19 cellular contexts compared by ENCODE assay signal in genomic region chr7:16677978-16678494, GRCh38. TPM values are rescaled to one million over a fixed set of nuclear protein-coding genes. Genes with fewer than 3 reads are reported as not detected.
A peak's percentile ranks its signal among the peaks of the same experiment; 100 is the strongest.
DNase-seq lines count a peak whose midpoint lies in the region; ATAC-seq and TF ChIP-seq lines count a peak whose summit lies in the region.
"Had no signal": no experiment of that assay in that cellular context is flagged by ENCODE, and none has a peak within 500 bp of the region (broad histone marks: within the 10 kb centered on the region; RNA-seq: fewer than 3 reads in every experiment).

No MANE protein-coding gene starts in this region.

- TF ChIP-seq CTCF in esophagus muscularis mucosa (IDR thresholded peaks at IDR 0.05), result no peak

- peak overlapping the region; percentile 35 for H4K91ac ChIP-seq in trophoblast cell (ENCODE audit: low read depth, low read length)

- no peak overlapping the region for H2AFZ ChIP-seq in trophoblast cell (ENCODE audit: insufficient read depth, low read length, poor library complexity)

- H3K18ac ChIP-seq in trophoblast cell (ENCODE audit: low read length), result no peak overlapping the region

- no peak overlapping the region for H3K9ac ChIP-seq in trophoblast cell (ENCODE audit: low read length)
- H3K9ac ChIP-seq: BLaER1 treated with 17β-estradiol and CSF1 and Interleukin-3, amounts not matched to agents 10 nM and 100 nM had no signal

- H4K8ac ChIP-seq in trophoblast cell (ENCODE audit: low read depth, low read length), result peak overlapping the region; percentile 35

- H3K27me3 ChIP-seq in trophoblast cell (ENCODE audit: insufficient read depth, low read length), result no peaks in the 10 kb centered on the region
- H3K27me3 ChIP-seq in esophagus muscularis mucosa, result no peaks in the 10 kb centered on the region
- H3K27me3 ChIP-seq: BLaER1 treated with 17β-estradiol and CSF1 and Interleukin-3, amounts not matched to agents 10 nM and 100 nM had no signal

- no CpG with 5 or more reads among the region's 12 CpGs for WGBS in trophoblast cell (ENCODE audit: extremely low coverage, insufficient coverage, insufficient read length)
- 86% methylated on average over 12 of the region's 12 CpGs for WGBS in esophagus muscularis mucosa

- peak; percentile 6 for DNase-seq in NCI-H2227 (lab: John Stamatoyannopoulos, UW; ENCODE audit: unreplicated experiment)
- no peak for DNase-seq in NCI-H2227 treated with DMSO at 0.1 percent for 48 hours (lab: John Stamatoyannopoulos, UW)
- peak in 1 of 2 donors; percentile 42 for DNase-seq in left colon
- peak in 1 of 2 donors; percentile 32 for DNase-seq in trophoblast cell
- no peak for DNase-seq in SHP77 treated with DMSO at 0.1 percent for 48 hours (lab: John Stamatoyannopoulos, UW)
- DNase-seq in islet precursor cell, result no peak
- no peak for DNase-seq in esophagus muscularis mucosa (ENCODE audit: extremely low spot score)
- DNase-seq: AML-193; Calu3; CD4-positive, alpha-beta T cell; CD8-positive, alpha-beta T cell; DMS79 treated with DMSO at 0.1 percent for 48 hours; GF-D8 had no signal

- no peak overlapping the region for H3K4me3 ChIP-seq in trophoblast cell (ENCODE audit: low read depth, low read length)
- H3K4me3 ChIP-seq in esophagus muscularis mucosa, result no peak overlapping the region
- H3K4me3 ChIP-seq: A549; BLaER1 treated with 17β-estradiol and CSF1 and Interleukin-3, amounts not matched to agents 10 nM and 100 nM; GM12878 had no signal

- H3K4me1 ChIP-seq in trophoblast cell (ENCODE audit: control insufficient read depth in 1 of 2, insufficient read depth in 2 of 2, low read length in 2 of 2) (peaks cover 0 to 12% of the 10 kb centered on the region in 2 experiments), esophagus muscularis mucosa (no peaks in the 10 kb centered on the region)
- H3K4me1 ChIP-seq: A549; BLaER1 treated with 17β-estradiol and CSF1 and Interleukin-3, amounts not matched to agents 10 nM and 100 nM had no signal

- H2AK5ac ChIP-seq in trophoblast cell (ENCODE audit: low read length), result no peak overlapping the region

- H3K9me3 ChIP-seq in trophoblast cell (ENCODE audit: insufficient read depth, low read depth, low read length) (no peaks in the 10 kb centered on the region), esophagus muscularis mucosa (no peaks in the 10 kb centered on the region)
- H3K9me3 ChIP-seq: A549, Caco-2 had no signal

- H3K4me2 ChIP-seq in trophoblast cell (ENCODE audit: low read length), result no peak overlapping the region
- H3K4me2 ChIP-seq: A549; BLaER1 treated with 17β-estradiol and CSF1 and Interleukin-3, amounts not matched to agents 10 nM and 100 nM had no signal

- H2BK120ac ChIP-seq in trophoblast cell (ENCODE audit: insufficient read depth, low read length, poor library complexity), result no peak overlapping the region

- H2BK12ac ChIP-seq in trophoblast cell (ENCODE audit: low read length), result peak overlapping the region; percentile 61

- peaks cover 3% of the 10 kb centered on the region for H3K79me1 ChIP-seq in trophoblast cell (ENCODE audit: low read length)

- ATAC-seq in left colon, result peak; percentile 94
- ATAC-seq: A549; CD8-positive, alpha-beta T cell; GM12878 had no signal

- peaks cover 21 to 26% of the 10 kb centered on the region in 2 experiments for H3K36me3 ChIP-seq in trophoblast cell (ENCODE audit: control insufficient read depth in 1 of 2, insufficient read depth in 2 of 2, low read length in 2 of 2)
- H3K36me3 ChIP-seq in esophagus muscularis mucosa, result peaks cover 27 to 65% (median 44%) of the 10 kb centered on the region in 4 donors

- H2BK5ac ChIP-seq in trophoblast cell (ENCODE audit: low read depth, low read length, poor library complexity), result peak overlapping the region; percentile 39

- peak overlapping the region; percentile 27 for H3K4ac ChIP-seq in trophoblast cell (ENCODE audit: low read depth, low read length)

- H3K27ac ChIP-seq in trophoblast cell (ENCODE audit: low read depth, low read length), result peak overlapping the region; percentile 83
- no peak overlapping the region for H3K27ac ChIP-seq in esophagus muscularis mucosa (replicated peaks in 1 of 4)
- H3K27ac ChIP-seq: 22Rv1; A549; BLaER1 treated with 17β-estradiol and CSF1 and Interleukin-3, amounts not matched to agents 10 nM and 100 nM; C4-2B had no signal

- no peak overlapping the region for H3K23ac ChIP-seq in trophoblast cell (ENCODE audit: low read length)

- no peak for TF ChIP-seq EP300 in esophagus muscularis mucosa (IDR thresholded peaks at IDR 0.05)

- intact Hi-C loops in left colon (cut with DNase I, micrococcal nuclease), result no loop called here
- intact Hi-C loops in esophagus muscularis mucosa (cut with DNase I), result no loop called here

- H4K12ac ChIP-seq in trophoblast cell (ENCODE audit: low read depth, low read length), result no peak overlapping the region

- no peak overlapping the region for H3K14ac ChIP-seq in trophoblast cell (ENCODE audit: low read length)

- H3K79me2 ChIP-seq in trophoblast cell (ENCODE audit: control insufficient read depth, insufficient read depth, low read length, poor library complexity), result no peaks in the 10 kb centered on the region

- TF ChIP-seq POLR2A in esophagus muscularis mucosa (IDR thresholded peaks at IDR 0.05; ENCODE audit: low read depth), result no peak

RNA-seq across cellular contexts. Expression of gene BZW2, which starts 32.1 kb away (rescaled TPM):
- total RNA-seq in left colon, result 10 to 100 TPM; 52.9 to 62.3 TPM
- polyA plus RNA-seq in trophoblast cell (2013), result 239 and 252 TPM in 2 replicates
- total RNA-seq in esophagus muscularis mucosa, result 10 to 100 TPM; 48.1 to 73.9 (median 62.4) TPM

RNA-seq across cellular contexts. Expression of gene ANKMY2, which starts 32.5 kb away (rescaled TPM):
- total RNA-seq in left colon (10 to 100 TPM; 22.8 to 27.5 TPM), esophagus muscularis mucosa (10 to 100 TPM; 12.4 to 24.9 (median 17.6) TPM)
- 17.7 and 18.1 TPM in 2 replicates for polyA plus RNA-seq in trophoblast cell (2013)
